ENCODE assay signal across 19 cellular contexts in the genomic region with DNA sequence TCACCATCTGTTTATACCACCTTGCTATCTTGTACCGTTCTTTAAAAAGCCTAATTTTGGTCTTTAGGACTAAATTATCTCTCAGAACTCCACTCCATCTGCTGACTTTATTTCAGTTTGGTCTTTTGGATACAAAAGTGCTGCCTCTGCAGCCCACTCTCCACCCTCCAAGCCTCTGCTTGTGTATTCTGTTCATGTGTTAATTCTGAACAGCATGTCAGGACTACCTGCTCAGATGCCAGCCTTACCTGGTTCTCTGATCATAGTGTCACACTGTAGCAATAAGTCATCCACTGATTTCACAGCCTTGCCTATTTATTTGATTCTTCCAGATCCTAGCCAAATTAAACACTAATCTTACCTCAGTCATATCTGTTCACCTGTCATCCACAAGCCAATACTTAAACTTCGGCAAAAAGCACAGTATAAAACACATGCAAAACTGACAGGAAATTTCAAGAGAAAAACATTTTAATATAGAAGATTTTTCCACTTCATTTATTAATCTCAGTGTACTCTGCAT.
"Had no signal": no experiment of that assay in that cellular context is flagged by ENCODE, and none has a peak within 500 bp of the region (broad histone marks: within the 10 kb centered on the region; RNA-seq: fewer than 3 reads in every experiment).

No MANE protein-coding gene starts in this region.

- ATAC-seq: activated T-cell treated with anti-CD3 and anti-CD28 coated beads, Interleukin-2, amount 50 U/mL, for 72 hours; foreskin keratinocyte; left lung; natural killer cell; stimulated activated naive CD8-positive, alpha-beta T cell treated with anti-CD3 and anti-CD28 coated beads, Interleukin-15, Interleukin-2, amounts not matched to agents 100 U/mL and 50 U/mL, for 24 hours had no signal

- DNase-seq: activated CD4-positive, alpha-beta memory T cell treated with anti-CD3 and anti-CD28 coated beads, Interleukin-2, amount 10 ng/mL, durations not matched to agents 7 days and 5 days; activated CD4-positive, alpha-beta T cell treated with anti-CD3 and anti-CD28 coated beads, Interleukin-2, amount 10 ng/mL, durations not matched to agents 24 days and 14 days; activated effector memory CD4-positive, alpha-beta T cell treated with Interleukin-2 at 50 U/mL for 16 hours; activated naive CD4-positive, alpha-beta T cell treated with anti-CD3 and anti-CD28 coated beads for 36 hours; activated naive CD8-positive, alpha-beta T cell treated with anti-CD3 and anti-CD28 coated beads, Interleukin-2, amount 10 ng/mL, durations not matched to agents 7 days and 5 days; activated T-cell treated with anti-CD3 and anti-CD28 coated beads, Interleukin-2, amount 50 U/mL, for 72 hours; cortex of kidney; effector CD4-positive, alpha-beta T cell; foreskin keratinocyte; left lung; mammary epithelial cell; midbrain; natural killer cell; right cardiac atrium; stimulated activated CD4-positive, alpha-beta T cell treated with anti-CD3 and anti-CD28 coated beads, Interleukin-12 subunit alpha, Interleukin-12 subunit beta, amount 100 ng/mL, for 4 hours; stimulated activated CD4-positive, alpha-beta T cell treated with anti-CD3 and anti-CD28 coated beads, Interleukin-4, amount 100 ng/mL, for 4 hours; stimulated activated naive CD8-positive, alpha-beta T cell treated with anti-CD3 and anti-CD28 coated beads, Interleukin-15, Interleukin-2, amounts not matched to agents 100 U/mL and 50 U/mL, for 24 hours; thyroid gland had no signal

- H3K4me1 ChIP-seq: foreskin keratinocyte, left lung, parathyroid adenoma, thyroid gland had no signal

- H3K36me3 ChIP-seq: left lung, thyroid gland had no signal

- H3K4me3 ChIP-seq: left lung, thyroid gland had no signal

- H3K27me3 ChIP-seq: foreskin keratinocyte, left lung, thyroid gland had no signal

- H3K9me3 ChIP-seq: left lung, thyroid gland had no signal

- H3K9ac ChIP-seq: parathyroid adenoma had no signal

- H3K27ac ChIP-seq: foreskin keratinocyte, left lung, parathyroid adenoma, thyroid gland had no signal
